7 cellular contexts compared by ENCODE assay signal in the genomic region with DNA sequence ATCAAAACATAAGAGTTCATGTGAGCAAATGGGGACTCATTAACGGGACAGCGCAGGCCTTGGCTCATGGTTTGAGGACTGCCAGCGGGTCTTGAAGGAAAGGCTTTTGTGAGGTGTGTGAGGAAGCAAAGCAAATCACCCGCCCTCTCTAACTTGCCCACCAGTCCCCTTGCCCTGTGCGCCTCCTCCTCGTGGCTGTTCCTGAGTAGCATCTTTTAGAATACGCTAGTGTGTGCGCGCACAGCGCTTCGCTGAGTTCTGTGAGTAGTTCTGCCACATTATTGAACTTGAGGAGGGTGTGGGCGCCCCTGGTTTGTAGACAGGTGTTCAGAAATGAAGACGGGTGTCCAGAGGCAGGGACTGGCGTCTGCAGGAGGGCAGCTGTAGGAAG.
DNase-seq lines count a peak whose midpoint lies in the region; ATAC-seq and TF ChIP-seq lines count a peak whose summit lies in the region.
"Not testable (repeated sequence)": the region's sequence is repeated elsewhere in the genome, so short reads cannot be mapped to it uniquely, and the experiment has no call there.

No MANE protein-coding gene starts in this region.

- ATAC-seq in Right ventricle myocardium inferior = peak; percentile 2

- H3K36me3 ChIP-seq in HUES48 (ENCODE audit: control insufficient read depth, insufficient read depth, low read length); duodenal mucosa (ENCODE audit: control insufficient read depth in 1 of 2, insufficient read depth in 2 of 2, low read length in 2 of 2); kidney epithelial cell (ENCODE audit: control insufficient read depth, insufficient read depth, low read length): not testable (repeated sequence)

- peaks cover 12% of the 10 kb centered on the region for H3K4me1 ChIP-seq in HUES48 (ENCODE audit: control insufficient read depth, insufficient read depth, low read length)
- not testable (repeated sequence) for H3K4me1 ChIP-seq in duodenal mucosa (ENCODE audit: control insufficient read depth in 1 of 2, insufficient read depth in 2 of 2, low read length in 2 of 2)

- H3K27me3 Mint-ChIP-seq in activated naive CD8-positive, alpha-beta T cell treated with anti-CD3 and anti-CD28 coated beads for 36 hours = peaks cover 19% of the 10 kb centered on the region
- H3K27me3 Mint-ChIP-seq in nephron progenitor cell (ENCODE audit: low read depth, poor library complexity) = not testable (repeated sequence)

- H3K9me3 Mint-ChIP-seq in activated naive CD8-positive, alpha-beta T cell treated with anti-CD3 and anti-CD28 coated beads for 36 hours = peaks cover 38% of the 10 kb centered on the region
- H3K9me3 Mint-ChIP-seq in nephron progenitor cell = peaks cover 95% of the 10 kb centered on the region

- not testable (repeated sequence) for H3K27me3 ChIP-seq in HUES48 (ENCODE audit: control insufficient read depth, insufficient read depth, low read length); duodenal mucosa (ENCODE audit: control insufficient read depth in 1 of 2, insufficient read depth in 2 of 2, low read length in 2 of 2); kidney epithelial cell (ENCODE audit: control insufficient read depth, insufficient read depth, low read length)

- H3K9me3 ChIP-seq in HUES48 (ENCODE audit: control insufficient read depth, insufficient read depth, low read length) = not testable (repeated sequence)
- peaks cover 12 to 25% of the 10 kb centered on the region in 2 donors for H3K9me3 ChIP-seq in duodenal mucosa (ENCODE audit: control insufficient read depth in 1 of 2, low read length in 2 of 2)

- H3K27ac Mint-ChIP-seq in activated naive CD8-positive, alpha-beta T cell treated with anti-CD3 and anti-CD28 coated beads for 36 hours; nephron progenitor cell: not testable (repeated sequence)

- peaks cover 13% of the 10 kb centered on the region for H3K4me1 Mint-ChIP-seq in activated naive CD8-positive, alpha-beta T cell treated with anti-CD3 and anti-CD28 coated beads for 36 hours
- H3K4me1 Mint-ChIP-seq in nephron progenitor cell = not testable (repeated sequence)

- not testable (repeated sequence) for DNase-seq in activated naive CD8-positive, alpha-beta T cell treated with anti-CD3 and anti-CD28 coated beads for 36 hours; Right ventricle myocardium inferior (ENCODE audit: missing footprints); kidney epithelial cell (ENCODE audit: low read depth); nephron progenitor cell

- peaks cover 48% of the 10 kb centered on the region for H3K36me3 Mint-ChIP-seq in activated naive CD8-positive, alpha-beta T cell treated with anti-CD3 and anti-CD28 coated beads for 36 hours
- peaks cover 90% of the 10 kb centered on the region for H3K36me3 Mint-ChIP-seq in nephron progenitor cell (ENCODE audit: low read depth)

- H3K4me3 ChIP-seq in HUES48 (ENCODE audit: low read depth, low read length) (peak overlapping the region; percentile 90), duodenal mucosa (ENCODE audit: low read depth in 1 of 2, low read length in 2 of 2) (peak overlapping the region; percentile 35 to 61), kidney epithelial cell (ENCODE audit: low read depth, low read length) (peak overlapping the region; percentile 78), skin epidermis (peak overlapping the region; percentile 27 to 48 (median 41))

- intact Hi-C loops in Right ventricle myocardium inferior (cut with DNase I) = not testable (repeated sequence)

- H3K27ac ChIP-seq in HUES48 (ENCODE audit: low read depth, low read length) (peak overlapping the region; percentile 67), skin epidermis (peak overlapping the region in 8 of 21 experiments; percentile 19 to 80 (median 53))
- not testable (repeated sequence) for H3K27ac ChIP-seq in duodenal mucosa (ENCODE audit: low read depth, low read length)

- peak overlapping the region; percentile 88 for H3K9ac ChIP-seq in HUES48 (ENCODE audit: low read depth, low read length)
- H3K9ac ChIP-seq in duodenal mucosa (ENCODE audit: low read depth in 1 of 2, low read length in 2 of 2) = peak overlapping the region in 1 of 2 donors; percentile 43

- H3K4me3 Mint-ChIP-seq in activated naive CD8-positive, alpha-beta T cell treated with anti-CD3 and anti-CD28 coated beads for 36 hours = peak overlapping the region; percentile 10
- peak overlapping the region; percentile 80 for H3K4me3 Mint-ChIP-seq in nephron progenitor cell

- not testable (repeated sequence) for TF ChIP-seq CTCF in kidney epithelial cell (IDR thresholded peaks at IDR 0.05; ENCODE audit: insufficient read depth, low read length, poor library complexity, severe bottlenecking); nephron progenitor cell (IDR thresholded peaks at IDR 0.05)
